Comparison of ENCODE assay signal across 8 cellular contexts in the genomic region with DNA sequence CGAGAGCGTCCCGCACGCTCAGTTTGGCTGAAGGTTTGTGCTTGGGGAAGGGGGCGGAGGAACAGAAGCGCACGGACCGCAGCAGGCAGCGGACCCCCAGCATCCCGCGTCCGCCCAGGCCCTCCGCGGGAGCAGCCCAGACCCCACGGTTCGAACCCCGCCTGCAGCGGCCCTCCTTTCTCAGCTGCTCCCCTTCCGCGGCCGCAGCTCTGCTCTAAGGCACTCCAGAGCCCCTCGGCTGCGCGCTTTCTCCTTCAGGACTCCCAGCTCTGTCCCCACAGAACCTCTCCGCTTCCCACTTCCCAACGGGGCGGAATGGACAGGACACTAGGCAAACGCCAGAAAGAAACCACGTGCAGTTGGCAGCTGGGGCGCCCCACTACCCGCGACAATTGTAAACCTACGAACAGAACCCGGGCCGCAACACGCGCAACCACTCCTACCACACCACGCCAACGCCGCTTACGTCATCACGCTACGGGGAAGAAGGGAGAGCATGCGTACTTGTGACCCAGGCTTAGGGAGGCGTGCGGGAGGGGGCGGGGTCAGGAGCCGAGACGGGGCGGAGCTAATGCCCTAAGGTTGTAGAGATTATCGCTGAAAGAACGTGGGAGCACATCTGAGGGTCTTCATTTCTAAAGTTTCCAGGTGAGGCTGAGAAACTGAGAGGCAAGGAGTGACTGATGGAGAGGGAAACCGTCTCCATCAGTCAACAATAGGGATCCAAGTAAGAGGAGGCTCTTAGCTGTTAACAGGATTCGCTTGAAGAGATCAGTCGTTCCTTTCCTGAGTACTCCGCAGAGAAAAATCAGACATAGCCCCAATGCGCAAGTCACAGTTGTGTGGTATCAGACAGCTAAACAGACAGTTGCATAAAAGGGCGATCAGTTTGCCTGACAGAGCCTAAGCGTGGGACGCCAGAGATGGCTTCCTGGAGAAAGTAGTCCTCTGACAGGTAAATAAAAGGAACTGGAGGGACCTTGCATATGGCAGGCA. TPM values are rescaled to one million over a fixed set of nuclear protein-coding genes. Genes with fewer than 3 reads are reported as not detected.
DNase-seq lines count a peak whose midpoint lies in the region; ATAC-seq and TF ChIP-seq lines count a peak whose summit lies in the region.

A gene with protein sequence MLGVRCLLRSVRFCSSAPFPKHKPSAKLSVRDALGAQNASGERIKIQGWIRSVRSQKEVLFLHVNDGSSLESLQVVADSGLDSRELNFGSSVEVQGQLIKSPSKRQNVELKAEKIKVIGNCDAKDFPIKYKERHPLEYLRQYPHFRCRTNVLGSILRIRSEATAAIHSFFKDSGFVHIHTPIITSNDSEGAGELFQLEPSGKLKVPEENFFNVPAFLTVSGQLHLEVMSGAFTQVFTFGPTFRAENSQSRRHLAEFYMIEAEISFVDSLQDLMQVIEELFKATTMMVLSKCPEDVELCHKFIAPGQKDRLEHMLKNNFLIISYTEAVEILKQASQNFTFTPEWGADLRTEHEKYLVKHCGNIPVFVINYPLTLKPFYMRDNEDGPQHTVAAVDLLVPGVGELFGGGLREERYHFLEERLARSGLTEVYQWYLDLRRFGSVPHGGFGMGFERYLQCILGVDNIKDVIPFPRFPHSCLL (minus strand): TSS at position 479 of the 996 bp plus-strand sequence. CDS start 376 bp downstream, at position 103.

- H3K9ac ChIP-seq in HUES64 (ENCODE audit: low read depth, low read length), result peak within 1 kb of the TSS; percentile 92
- H3K9ac ChIP-seq in OCI-LY1 (ENCODE audit: low read length), result peak within 1 kb of the TSS; percentile 91

- H3K4me1 ChIP-seq in HUES64 (ENCODE audit: insufficient read depth, low read length) (peaks cover 8% of the 10 kb centered on the region; the same call in 1 of the 2 replicates), OCI-LY1 (ENCODE audit: insufficient read depth, low read length, severe bottlenecking) (peaks cover 27% of the 10 kb centered on the region)

- 1% methylated on average over 60 of the region's 60 CpGs for WGBS in HUES64

- peaks cover 27% of the 10 kb centered on the region for H3K36me3 Mint-ChIP-seq in Calu3 (ENCODE audit: insufficient read depth, unreplicated experiment)
- H3K36me3 Mint-ChIP-seq in endothelial cell (ENCODE audit: low read depth, unreplicated experiment), result peaks cover 11% of the 10 kb centered on the region
- peaks cover 13% of the 10 kb centered on the region for H3K36me3 Mint-ChIP-seq in mesothelial cell of epicardium

- peak within 1 kb of the TSS; percentile 90 for H3K4me3 ChIP-seq in HUES64 (ENCODE audit: low read length)
- H3K4me3 ChIP-seq in OCI-LY1 (ENCODE audit: low read depth, low read length, poor library complexity, severe bottlenecking), result peak within 1 kb of the TSS; percentile 93

- H3K27me3 ChIP-seq in HUES64 (ENCODE audit: insufficient read depth, low read length) (no peaks in the 10 kb centered on the region), OCI-LY1 (ENCODE audit: insufficient read depth, low read length) (no peaks in the 10 kb centered on the region)

- H3K9me2 ChIP-seq in OCI-LY1 (ENCODE audit: low read depth, low read length), result no peaks in the 10 kb centered on the region

- H3K4me2 ChIP-seq in OCI-LY1 (ENCODE audit: low read length), result peak within 1 kb of the TSS; percentile 66

- BruUV-seq in Calu3 (replicated peaks; lab: Mats Ljungman, UMichigan), result TSS peak; percentile 43

- peak within 1 kb of the TSS; percentile 94 for H3K27ac Mint-ChIP-seq in Calu3 (ENCODE audit: unreplicated experiment)
- peak within 1 kb of the TSS; percentile 89 for H3K27ac Mint-ChIP-seq in endothelial cell (ENCODE audit: unreplicated experiment)
- H3K27ac Mint-ChIP-seq in mesothelial cell of epicardium, result peak within 1 kb of the TSS; percentile 97

- peak within 1 kb of the TSS; percentile 64; the same call in 1 of the 2 replicates for H2AFZ ChIP-seq in OCI-LY1 (ENCODE audit: low read length)

- H3K9me3 ChIP-seq in HUES64 (ENCODE audit: insufficient read depth, low read depth, low read length) (no peaks in the 10 kb centered on the region), OCI-LY1 (ENCODE audit: low read length) (peaks cover 4% of the 10 kb centered on the region)

- H3K27me3 Mint-ChIP-seq in Calu3 (ENCODE audit: unreplicated experiment), result no peaks in the 10 kb centered on the region
- H3K27me3 Mint-ChIP-seq in endothelial cell (ENCODE audit: unreplicated experiment), result no peaks in the 10 kb centered on the region
- no peaks in the 10 kb centered on the region for H3K27me3 Mint-ChIP-seq in mesothelial cell of epicardium (ENCODE audit: low read depth)

- H4K20me1 ChIP-seq in OCI-LY1 (ENCODE audit: insufficient read depth, low read length), result no peaks in the 10 kb centered on the region

- no peak for TF ChIP-seq CTCF in Calu3 (IDR thresholded peaks at IDR 0.05; ENCODE audit: unreplicated experiment)
- TF ChIP-seq CTCF in OCI-LY1 (IDR thresholded peaks at IDR 0.05; ENCODE audit: low read length), result no peak
- TF ChIP-seq CTCF in endothelial cell (IDR thresholded peaks at IDR 0.05; ENCODE audit: unreplicated experiment), result no peak
- TF ChIP-seq CTCF in mesothelial cell of epicardium (IDR thresholded peaks at IDR 0.05; ENCODE audit: unreplicated experiment), result no peak

- H3K4me3 Mint-ChIP-seq in Calu3 (ENCODE audit: low read depth, unreplicated experiment) (peak within 1 kb of the TSS; percentile 98), endothelial cell (ENCODE audit: unreplicated experiment) (peak within 1 kb of the TSS; percentile 96), mesothelial cell of epicardium (peak within 1 kb of the TSS; percentile 90)

- no peaks in the 10 kb centered on the region for H3F3A ChIP-seq in OCI-LY1 (ENCODE audit: insufficient read depth, low read length)

- H3K4me1 Mint-ChIP-seq in Calu3 (ENCODE audit: low read depth, unreplicated experiment) (peaks cover 15% of the 10 kb centered on the region), endothelial cell (ENCODE audit: unreplicated experiment) (peaks cover 26% of the 10 kb centered on the region), mesothelial cell of epicardium (peaks cover 17% of the 10 kb centered on the region)

- H3K27ac ChIP-seq in HUES64 (ENCODE audit: low read depth, low read length), result peak within 1 kb of the TSS; percentile 79
- no peak within 1 kb of the TSS for H3K27ac ChIP-seq in OCI-LY1 (ENCODE audit: low read depth, low read length, poor library complexity, severe bottlenecking)

- H3K9me3 Mint-ChIP-seq in Calu3 (ENCODE audit: low read depth, unreplicated experiment) (no peaks in the 10 kb centered on the region), endothelial cell (ENCODE audit: unreplicated experiment) (no peaks in the 10 kb centered on the region), mesothelial cell of epicardium (no peaks in the 10 kb centered on the region)

- peak; percentile 98 for ATAC-seq in GM21447 (IDR thresholded peaks at IDR 0.05; ENCODE audit: unreplicated experiment)

- intact Hi-C loops in Calu3 (cut with micrococcal nuclease; ENCODE audit: unreplicated experiment), result no loop called here

- CTCF ChIA-PET in Calu3 (lab: Charles Lee), result interaction anchor here (0.8 to 1.3 kb wide), 2 partner anchors 10 to 347 kb away, joined by 3 to 10 read pairs; no protein-coding TSS in a partner anchor

- peak; percentile 95 for DNase-seq in Calu3
- DNase-seq in activated CD8-positive, alpha-beta memory T cell treated with anti-CD3 and anti-CD28 coated beads, Interleukin-2, amount 50 U/mL, for 4 hours, result peak; percentile 99
- peak; percentile 94 for DNase-seq in endothelial cell (ENCODE audit: low spot score)
- DNase-seq in mesothelial cell of epicardium (ENCODE audit: low spot score in 2 of 2, unreplicated experiment in 2 of 2), result peak; percentile 91 to 95
- DNase-seq in stimulated activated CD8-positive, alpha-beta memory T cell treated with anti-CD3 and anti-CD28 coated beads, Interleukin-15, amount 100 ng/mL, for 48 hours (ENCODE audit: low read depth in 2 of 2), result peak; percentile 95

- H3K36me3 ChIP-seq in HUES64 (ENCODE audit: insufficient read depth, low read length), result peaks cover 29% of the 10 kb centered on the region
- peaks cover 18% of the 10 kb centered on the region for H3K36me3 ChIP-seq in OCI-LY1 (ENCODE audit: insufficient read depth, low read length)

- peaks cover 11% of the 10 kb centered on the region; the same call in 1 of the 2 replicates for H3K79me2 ChIP-seq in OCI-LY1 (ENCODE audit: insufficient read depth, low read length)

RNA-seq across cellular contexts. Expression of the gene that starts here (rescaled TPM):
- 17.8 and 20.2 TPM in 2 replicates for total RNA-seq in Calu3 (2022)
- 32.7 TPM for polyA plus RNA-seq in HUES64 (2013, experiment 1 of 2)
- 37.9 TPM for polyA plus RNA-seq in HUES64 (2013, experiment 2 of 2)
- 16.2 TPM for total RNA-seq in endothelial cell (ENCODE audit: unreplicated experiment)
- total RNA-seq in mesothelial cell of epicardium, result 20.9 to 23.5 TPM (median 23.1 TPM) in 3 replicates
